ENCODE assay signal across 10 cellular contexts in the genomic region with DNA sequence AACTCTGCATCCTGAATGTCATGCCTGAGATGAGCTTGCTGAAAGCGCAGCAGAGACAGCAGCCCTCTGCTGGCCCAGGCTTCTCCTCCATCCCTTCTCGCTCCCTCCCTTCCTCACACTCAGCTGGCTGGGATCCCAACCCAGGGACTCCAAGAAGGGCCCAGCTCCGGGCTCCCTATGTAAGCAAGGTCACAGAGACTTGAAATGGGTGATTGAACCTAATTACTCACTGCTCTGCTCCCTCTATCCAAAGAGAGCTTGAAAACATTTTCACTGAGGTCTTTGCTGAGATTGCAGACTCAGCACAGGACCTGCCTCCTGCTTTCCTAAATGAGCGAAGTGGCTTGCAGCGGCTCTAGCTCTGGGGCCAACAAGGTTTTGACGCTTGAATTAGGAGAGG. TPM values are rescaled to one million over a fixed set of nuclear protein-coding genes. Genes with fewer than 3 reads are reported as not detected.
DNase-seq lines count a peak whose midpoint lies in the region; ATAC-seq and TF ChIP-seq lines count a peak whose summit lies in the region.
"Had no signal": no experiment of that assay in that cellular context is flagged by ENCODE, and none has a peak within 500 bp of the region (broad histone marks: within the 10 kb centered on the region; RNA-seq: fewer than 3 reads in every experiment).

No MANE protein-coding gene starts in this region.

- H3K27ac ChIP-seq in mesendoderm (ENCODE audit: low read depth, low read length) (no peak overlapping the region), vagina (peak overlapping the region; percentile 46)

- H3K9ac ChIP-seq in mesendoderm (ENCODE audit: low read length) = no peak overlapping the region

- H3K79me2 ChIP-seq in mesendoderm (ENCODE audit: control insufficient read depth, insufficient read depth, low read length) = peaks cover 29% of the 10 kb centered on the region

- H3K9me3 ChIP-seq in vagina = no peaks in the 10 kb centered on the region

- H3K36me3 ChIP-seq in mesendoderm (ENCODE audit: control insufficient read depth, insufficient read depth, low read length) = no peaks in the 10 kb centered on the region
- no peaks in the 10 kb centered on the region for H3K36me3 ChIP-seq in vagina

- H2AK5ac ChIP-seq in mesendoderm (ENCODE audit: low read length) = no peak overlapping the region

- intact Hi-C loops in Right ventricle myocardium inferior (cut with DNase I) = no loop called here
- intact Hi-C loops in cardiac septum (cut with DNase I) = no loop called here
- intact Hi-C loops in vagina (cut with DNase I) = no loop called here

- H3K4me1 ChIP-seq in mesendoderm (ENCODE audit: control insufficient read depth, low read depth, low read length) (peaks cover 20% of the 10 kb centered on the region), vagina (peaks cover 66% of the 10 kb centered on the region)

- no peak overlapping the region for H3K4me2 ChIP-seq in mesendoderm (ENCODE audit: low read length)

- H4K5ac ChIP-seq in mesendoderm (ENCODE audit: low read length) = no peak overlapping the region

- no peak overlapping the region for H2BK15ac ChIP-seq in mesendoderm (replicated peaks; ENCODE audit: low read depth)

- TF ChIP-seq CTCF in vagina (IDR thresholded peaks at IDR 0.05) = no peak

- no peak overlapping the region for H3K23ac ChIP-seq in mesendoderm (ENCODE audit: low read length)

- no CpG with 5 or more reads among the region's 6 CpGs for WGBS in mesendoderm (ENCODE audit: extremely low coverage, insufficient coverage, low lambda C conversion rate)

- H2BK5ac ChIP-seq in mesendoderm (ENCODE audit: low read length) = no peak overlapping the region

- H2BK120ac ChIP-seq in mesendoderm (ENCODE audit: low read depth, low read length) = no peak overlapping the region

- H3K56ac ChIP-seq in mesendoderm (ENCODE audit: low read length) = no peak overlapping the region

- no peak overlapping the region for H3K4me3 ChIP-seq in mesendoderm (ENCODE audit: low read length)
- H3K4me3 ChIP-seq in vagina = no peak overlapping the region

- H4K8ac ChIP-seq in mesendoderm (ENCODE audit: low read depth, low read length) = no peak overlapping the region

- H3K79me1 ChIP-seq in mesendoderm (ENCODE audit: low read length) = peaks cover 16% of the 10 kb centered on the region

- H3K18ac ChIP-seq in mesendoderm (ENCODE audit: low read length) = no peak overlapping the region

- H3K4ac ChIP-seq in mesendoderm (ENCODE audit: low read depth, low read length) = no peak overlapping the region

- H3K27me3 ChIP-seq in mesendoderm (ENCODE audit: insufficient read depth, low read length, poor library complexity) (no peaks in the 10 kb centered on the region), vagina (no peaks in the 10 kb centered on the region)

- no peak for TF ChIP-seq POLR2A in vagina (IDR thresholded peaks at IDR 0.05)

- ATAC-seq in Right ventricle myocardium inferior = peak; percentile 71
- ATAC-seq in GM21367 (IDR thresholded peaks at IDR 0.05; ENCODE audit: unreplicated experiment) = no peak

- DNase-seq in Right ventricle myocardium inferior (ENCODE audit: missing footprints) (peak; percentile 77), cardiac septum (ENCODE audit: low spot score) (no peak), fibroblast of gingiva (ENCODE audit: low read depth) (peak; percentile 65), mesendoderm (peak; percentile 63), vagina (ENCODE audit: extremely low spot score in 2 of 2) (no peak), RKO (ENCODE audit: low spot score) (no peak), SIG-M5 (lab: John Stamatoyannopoulos, UW) (no peak)
- DNase-seq: effector memory CD8-positive, alpha-beta T cell; NCI-H2029 had no signal

RNA-seq across cellular contexts. Expression of gene RAPGEF1, which starts 42.8 kb away (rescaled TPM):
- total RNA-seq in Right ventricle myocardium inferior (125 TPM), cardiac septum (115 TPM), vagina (57.9 TPM)
- polyA plus RNA-seq in mesendoderm (2013, experiment 1 of 2) = 43.2 TPM
- polyA plus RNA-seq in mesendoderm (2013, experiment 2 of 2) = 44.5 TPM

Comparison
In these comparisons a context has a peak if more than half of its experiments do, and no peak if none do; other contexts are left out.
1. DNase-seq: peak in Right ventricle myocardium inferior (single experiment), fibroblast of gingiva (single experiment) and mesendoderm (single experiment); none in cardiac septum (single experiment), vagina (0 of 2), RKO (single experiment) and SIG-M5 (single experiment).